In the genomic region with DNA sequence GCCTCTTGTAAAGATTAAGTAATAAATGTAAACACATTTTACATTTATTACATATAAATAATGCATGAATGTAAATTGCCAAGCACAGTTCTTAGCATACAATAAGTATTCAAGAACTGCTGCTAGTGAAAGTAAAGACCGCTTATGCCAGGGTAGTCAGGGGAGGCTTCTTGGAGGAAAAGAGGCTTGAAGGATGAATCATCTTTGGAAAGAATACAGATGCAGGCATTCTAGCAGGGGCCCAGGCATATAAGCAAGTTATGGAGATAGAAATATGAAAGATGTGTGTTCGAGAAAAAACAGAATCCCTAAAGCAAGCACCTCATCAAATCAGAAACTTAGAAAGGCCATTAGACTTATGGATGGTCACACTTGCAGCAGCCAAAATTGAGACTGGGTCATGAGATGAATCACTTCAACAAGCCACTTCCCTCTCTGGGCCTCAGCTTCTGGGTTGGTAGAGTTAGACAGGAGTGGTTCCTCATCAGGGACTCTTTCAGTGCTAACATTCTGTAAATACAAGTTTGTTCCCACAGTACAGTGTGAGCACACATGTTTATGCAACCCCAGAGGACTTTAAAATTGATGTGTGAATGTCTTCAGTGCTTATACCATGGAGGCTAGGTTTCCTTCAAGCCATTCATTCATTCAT, we compare ENCODE assay signal across 11 cellular contexts.
DNase-seq lines count a peak whose midpoint lies in the region; ATAC-seq and TF ChIP-seq lines count a peak whose summit lies in the region.
"Had no signal": no experiment of that assay in that cellular context is flagged by ENCODE, and none has a peak within 500 bp of the region (broad histone marks: within the 10 kb centered on the region; RNA-seq: fewer than 3 reads in every experiment).

No MANE protein-coding gene starts in this region.

- no peaks in the 10 kb centered on the region for H3K36me3 Mint-ChIP-seq in natural killer cell

- no peaks in the 10 kb centered on the region for H3K9me3 ChIP-seq in ovary

- intact Hi-C loops in ovary (cut with DNase I) (loop anchor here in 1 of 4 donors (10.0 kb wide), 1 partner anchor 81 kb away; a partner anchor contains a TSS), natural killer cell (cut with micrococcal nuclease) (loop anchor here (2.0 kb wide), 1 partner anchor 551 kb away; no protein-coding TSS in a partner anchor)

- H3K4me1 ChIP-seq in ovary (ENCODE audit: insufficient read depth): no peaks in the 10 kb centered on the region

- DNase-seq in stimulated activated naive CD8-positive, alpha-beta T cell treated with anti-CD3 and anti-CD28 coated beads, Interleukin-15, amount 100 ng/mL, for 72 hours: no peak
- no peak for DNase-seq in stimulated activated naive CD8-positive, alpha-beta T cell treated with anti-CD3 and anti-CD28 coated beads, Interleukin-15, Interleukin-2, amounts not matched to agents 100 U/mL and 50 U/mL, for 24 hours
- DNase-seq in amniotic epithelial cell (ENCODE audit: low read depth) (peak; percentile 66), ovary (no peak), natural killer cell (no peak), Kasumi-1 (lab: John Stamatoyannopoulos, UW) (no peak)
- DNase-seq in activated CD4-positive, alpha-beta T cell treated with anti-CD3 and anti-CD28 coated beads for 1 hour: no peak

- H3K36me3 ChIP-seq in ovary: no peaks in the 10 kb centered on the region

- no peaks in the 10 kb centered on the region for H3K27me3 Mint-ChIP-seq in stimulated activated naive CD8-positive, alpha-beta T cell treated with anti-CD3 and anti-CD28 coated beads, Interleukin-15, amount 100 ng/mL, for 72 hours
- H3K27me3 Mint-ChIP-seq in natural killer cell (ENCODE audit: low read depth in 2 of 2): peaks cover 0 to 3% of the 10 kb centered on the region in 2 donors

- no peaks in the 10 kb centered on the region for H3K9me3 Mint-ChIP-seq in stimulated activated naive CD8-positive, alpha-beta T cell treated with anti-CD3 and anti-CD28 coated beads, Interleukin-15, amount 100 ng/mL, for 72 hours
- no peaks in the 10 kb centered on the region for H3K9me3 Mint-ChIP-seq in natural killer cell
- H3K9me3 Mint-ChIP-seq: activated T-helper 1 cell treated with anti-CD3 and anti-CD28 coated beads, Interleukin-12 subunit alpha, Interleukin-12 subunit beta, Interleukin-2, Interleukin-4 antibody, amounts not matched to agents 30 ng/mL and 10 ng/mL and 1 ng/mL, durations not matched to agents 14 hours and 24 hours and 36 hours; nephron had no signal

- H3K4me1 Mint-ChIP-seq in stimulated activated naive CD8-positive, alpha-beta T cell treated with anti-CD3 and anti-CD28 coated beads, Interleukin-15, amount 100 ng/mL, for 72 hours: no peaks in the 10 kb centered on the region
- peaks cover 0 to 5% of the 10 kb centered on the region in 2 donors for H3K4me1 Mint-ChIP-seq in natural killer cell

- ATAC-seq in stimulated activated naive CD8-positive, alpha-beta T cell treated with anti-CD3 and anti-CD28 coated beads, Interleukin-15, amount 100 ng/mL, for 72 hours: peak; percentile 29
- no peak for ATAC-seq in stimulated activated naive CD8-positive, alpha-beta T cell treated with anti-CD3 and anti-CD28 coated beads, Interleukin-15, Interleukin-2, amounts not matched to agents 100 U/mL and 50 U/mL, for 24 hours
- ATAC-seq in HG03159 (IDR thresholded peaks at IDR 0.05; ENCODE audit: unreplicated experiment) (peak; percentile 70), natural killer cell (no peak)
- ATAC-seq: esophagus mucosa had no signal

- no peak overlapping the region for H3K27ac ChIP-seq in ovary

- TF ChIP-seq POLR2A in ovary (IDR thresholded peaks at IDR 0.05): no peak

- WGBS in ovary, 3 donors: 90 to 94% (median 94%) methylated on average over 2 of the region's 2 CpGs

- TF ChIP-seq EP300 in ovary (IDR thresholded peaks at IDR 0.05): no peak

- H3K27ac Mint-ChIP-seq in stimulated activated naive CD8-positive, alpha-beta T cell treated with anti-CD3 and anti-CD28 coated beads, Interleukin-15, amount 100 ng/mL, for 72 hours: no peak overlapping the region
- no peak overlapping the region for H3K27ac Mint-ChIP-seq in natural killer cell
- H3K27ac Mint-ChIP-seq: activated T-helper 1 cell treated with anti-CD3 and anti-CD28 coated beads, Interleukin-12 subunit alpha, Interleukin-12 subunit beta, Interleukin-2, Interleukin-4 antibody, amounts not matched to agents 30 ng/mL and 10 ng/mL and 1 ng/mL, durations not matched to agents 14 hours and 24 hours and 36 hours had no signal

- TF ChIP-seq CTCF in ovary (IDR thresholded peaks at IDR 0.05) (no peak), natural killer cell (IDR thresholded peaks at IDR 0.05) (no peak)

- H3K27me3 ChIP-seq in ovary: no peaks in the 10 kb centered on the region

- H3K4me3 Mint-ChIP-seq in stimulated activated naive CD8-positive, alpha-beta T cell treated with anti-CD3 and anti-CD28 coated beads, Interleukin-15, amount 100 ng/mL, for 72 hours: no peak overlapping the region
- no peak overlapping the region for H3K4me3 Mint-ChIP-seq in natural killer cell
- H3K4me3 Mint-ChIP-seq: activated T-helper 1 cell treated with anti-CD3 and anti-CD28 coated beads, Interleukin-12 subunit alpha, Interleukin-12 subunit beta, Interleukin-2, Interleukin-4 antibody, amounts not matched to agents 30 ng/mL and 10 ng/mL and 1 ng/mL, durations not matched to agents 14 hours and 24 hours and 36 hours; nephron had no signal

- H3K4me3 ChIP-seq in ovary: no peak overlapping the region

Comparison
In these comparisons a context has a peak if more than half of its experiments do, and no peak if none do; other contexts are left out.
1. ATAC-seq: peak in stimulated activated naive CD8-positive, alpha-beta T cell treated with anti-CD3 and anti-CD28 coated beads, Interleukin-15, amount 100 ng/mL, for 72 hours (single experiment) and HG03159 (single experiment); none in stimulated activated naive CD8-positive, alpha-beta T cell treated with anti-CD3 and anti-CD28 coated beads, Interleukin-15, Interleukin-2, amounts not matched to agents 100 U/mL and 50 U/mL, for 24 hours (single experiment) and natural killer cell (0 of 3).